In genomic region chr4:122652379-122652778, GRCh38 we compare ENCODE assay signal across 9 cellular contexts. TPM values are rescaled to one million over a fixed set of nuclear protein-coding genes. Genes with fewer than 3 reads are reported as not detected.
DNase-seq lines count a peak whose midpoint lies in the region; ATAC-seq and TF ChIP-seq lines count a peak whose summit lies in the region.
"Had no signal": no experiment of that assay in that cellular context is flagged by ENCODE, and none has a peak within 500 bp of the region (broad histone marks: within the 10 kb centered on the region; RNA-seq: fewer than 3 reads in every experiment).

No MANE protein-coding gene starts in this region.

- peaks cover 11% of the 10 kb centered on the region for H3K9me3 Mint-ChIP-seq in activated CD4-positive, alpha-beta T cell treated with anti-CD3 and anti-CD28 coated beads, Interleukin-2, amount 10 ng/mL, durations not matched to agents 24 days and 14 days
- H3K9me3 Mint-ChIP-seq in natural killer cell treated with Interleukin-12 subunit alpha and Interleukin-12 subunit beta and Interleukin-15 and Interleukin-18, amount 100 ng/mL, for 72 hours, result no peaks in the 10 kb centered on the region

- H2BK20ac ChIP-seq in IMR-90 (ENCODE audit: low read depth, low read length), result no peak overlapping the region

- no peak overlapping the region for H3K4me3 Mint-ChIP-seq in activated CD4-positive, alpha-beta T cell treated with anti-CD3 and anti-CD28 coated beads, Interleukin-2, amount 10 ng/mL, durations not matched to agents 24 days and 14 days
- no peak overlapping the region for H3K4me3 Mint-ChIP-seq in natural killer cell treated with Interleukin-12 subunit alpha and Interleukin-12 subunit beta and Interleukin-15 and Interleukin-18, amount 100 ng/mL, for 72 hours

- H2BK5ac ChIP-seq in IMR-90 (ENCODE audit: low read depth, low read length, poor library complexity, severe bottlenecking), result no peak overlapping the region

- no peaks in the 10 kb centered on the region for H3K4me1 ChIP-seq in IMR-90 (ENCODE audit: control insufficient read depth, insufficient read depth, low read length)

- H2BK120ac ChIP-seq in IMR-90 (ENCODE audit: low read depth, low read length), result no peak overlapping the region

- no peaks in the 10 kb centered on the region for H3K36me3 ChIP-seq in IMR-90 (ENCODE audit: control insufficient read depth, insufficient read depth, low read length)

- no peaks in the 10 kb centered on the region for H3K27me3 Mint-ChIP-seq in activated CD4-positive, alpha-beta T cell treated with anti-CD3 and anti-CD28 coated beads, Interleukin-2, amount 10 ng/mL, durations not matched to agents 24 days and 14 days
- H3K27me3 Mint-ChIP-seq in natural killer cell treated with Interleukin-12 subunit alpha and Interleukin-12 subunit beta and Interleukin-15 and Interleukin-18, amount 100 ng/mL, for 72 hours, result peaks cover 0 to 2% of the 10 kb centered on the region in 2 donors

- ATAC-seq in IMR-90 (ENCODE audit: low read depth) (peak; percentile 71), HG03571 (IDR thresholded peaks at IDR 0.05; ENCODE audit: unreplicated experiment) (no peak)
- no peak for ATAC-seq in natural killer cell treated with Interleukin-12 subunit alpha and Interleukin-12 subunit beta and Interleukin-15 and Interleukin-18, amount 100 ng/mL, for 72 hours

- H3K27me3 ChIP-seq in IMR-90 (ENCODE audit: control insufficient read depth, insufficient read depth, low read length), result no peaks in the 10 kb centered on the region

- H3K23ac ChIP-seq in IMR-90 (ENCODE audit: low read depth, low read length), result no peak overlapping the region

- H4K20me1 ChIP-seq in IMR-90 (ENCODE audit: insufficient read depth, low read length), result no peaks in the 10 kb centered on the region

- TF ChIP-seq POLR2A in IMR-90 (IDR thresholded peaks at IDR 0.05; ENCODE audit: low read depth, low read length), result no peak

- peaks cover 13% of the 10 kb centered on the region for H3K4me1 Mint-ChIP-seq in activated CD4-positive, alpha-beta T cell treated with anti-CD3 and anti-CD28 coated beads, Interleukin-2, amount 10 ng/mL, durations not matched to agents 24 days and 14 days
- H3K4me1 Mint-ChIP-seq in natural killer cell treated with Interleukin-12 subunit alpha and Interleukin-12 subunit beta and Interleukin-15 and Interleukin-18, amount 100 ng/mL, for 72 hours (ENCODE audit: low read depth in 2 of 2), result no peaks in the 10 kb centered on the region

- POLR2A ChIA-PET in IMR-90 (lab: Charles Lee; ENCODE audit: unreplicated experiment), result no interaction called here

- H3K4ac ChIP-seq in IMR-90 (ENCODE audit: low read depth, low read length), result no peak overlapping the region

- H3K4me3 ChIP-seq in IMR-90 (ENCODE audit: insufficient read depth, low read depth, low read length), result no peak overlapping the region
- H3K4me3 ChIP-seq in fibroblast of pulmonary artery (replicated peaks; ENCODE audit: low read depth, low read length), result no peak overlapping the region

- no peak overlapping the region for H3K27ac Mint-ChIP-seq in activated CD4-positive, alpha-beta T cell treated with anti-CD3 and anti-CD28 coated beads, Interleukin-2, amount 10 ng/mL, durations not matched to agents 24 days and 14 days
- H3K27ac Mint-ChIP-seq in natural killer cell treated with Interleukin-12 subunit alpha and Interleukin-12 subunit beta and Interleukin-15 and Interleukin-18, amount 100 ng/mL, for 72 hours, result no peak overlapping the region

- no peak overlapping the region for H3K18ac ChIP-seq in IMR-90 (ENCODE audit: low read depth, low read length)

- no TSS peak for BruUV-seq in IMR-90 (replicated peaks; lab: Mats Ljungman, UMichigan)

- peak; percentile 40 for DNase-seq in Daoy (ENCODE audit: low read depth)
- DNase-seq in IMR-90, result peak; percentile 81
- peak; percentile 83 for DNase-seq in activated CD4-positive, alpha-beta T cell treated with anti-CD3 and anti-CD28 coated beads, Interleukin-2, amount 10 ng/mL, durations not matched to agents 24 days and 14 days
- peak; percentile 87 for DNase-seq in fibroblast of pulmonary artery (ENCODE audit: low read depth)
- DNase-seq in stimulated activated CD4-positive, alpha-beta T cell treated with anti-CD3 and anti-CD28 coated beads, Interleukin-1b, Interleukin-23, amount 100 ng/mL, for 24 hours (ENCODE audit: low read depth in 4 of 4, low spot score in 1 of 4), result peak in 3 of 4 experiments; percentile 32 to 39 (median 37)
- no peak for DNase-seq in natural killer cell treated with Interleukin-12 subunit alpha and Interleukin-12 subunit beta and Interleukin-15 and Interleukin-18, amount 100 ng/mL, for 72 hours (ENCODE audit: low spot score)
- DNase-seq in NCI-H2107 (lab: John Stamatoyannopoulos, UW), result no peak

- peak; percentile 65 for TF ChIP-seq CTCF in IMR-90 (conservative IDR thresholded peaks at IDR 0.05; ENCODE audit: low read depth, low read length)
- peak; percentile 72 for TF ChIP-seq CTCF in fibroblast of pulmonary artery (IDR thresholded peaks at IDR 0.05; ENCODE audit: low read length, missing control alignments)

- intact Hi-C loops in IMR-90 (cut with micrococcal nuclease), result no loop called here
- intact Hi-C loops in activated CD4-positive, alpha-beta T cell treated with anti-CD3 and anti-CD28 coated beads, Interleukin-2, amount 10 ng/mL, durations not matched to agents 24 days and 14 days (cut with micrococcal nuclease), result no loop called here

- H3K79me1 ChIP-seq in IMR-90 (ENCODE audit: low read depth in 1 of 2, low read length in 2 of 2), result no peaks in the 10 kb centered on the region

- in situ Hi-C loops in IMR-90 (cut with MboI; ENCODE audit: low sequenced_read_pairs), result no loop called here

- no peak overlapping the region for H2AFZ ChIP-seq in IMR-90 (replicated peaks; ENCODE audit: low read length, poor library complexity)

- no peaks in the 10 kb centered on the region for H3K9me1 ChIP-seq in IMR-90 (ENCODE audit: insufficient read depth, low read length)

- no peak overlapping the region for H3K14ac ChIP-seq in IMR-90 (replicated peaks; ENCODE audit: low read depth, low read length)

- CTCF ChIA-PET in IMR-90 (lab: Yijun Ruan, JAX), result interaction anchor here (1.1 kb wide), 1 partner anchor 13 kb away, joined by 3 read pairs; no protein-coding TSS in a partner anchor

- no peak overlapping the region for H4K8ac ChIP-seq in IMR-90 (ENCODE audit: low read depth in 2 of 2, low read length in 2 of 2)

- no peak overlapping the region for H2AK9ac ChIP-seq in IMR-90 (replicated peaks; ENCODE audit: low read depth, low read length, poor library complexity)

- H3K9me3 ChIP-seq in IMR-90 (ENCODE audit: control insufficient read depth, insufficient read depth, low read length), result peaks cover 4% of the 10 kb centered on the region; the same call in 1 of the 2 replicates

- no peak overlapping the region for H2BK15ac ChIP-seq in IMR-90 (ENCODE audit: low read depth, low read length)

- no peak overlapping the region for H3K27ac ChIP-seq in IMR-90 (ENCODE audit: insufficient read depth, low read length)

- TF ChIP-seq RAD21 in IMR-90 (IDR thresholded peaks at IDR 0.05; ENCODE audit: low read length), result peak; percentile 56; the same call in 1 of the 2 replicates

- no peak overlapping the region for H3K4me2 ChIP-seq in IMR-90 (ENCODE audit: low read depth, low read length)

- peaks cover 5% of the 10 kb centered on the region for H3K36me3 Mint-ChIP-seq in activated CD4-positive, alpha-beta T cell treated with anti-CD3 and anti-CD28 coated beads, Interleukin-2, amount 10 ng/mL, durations not matched to agents 24 days and 14 days (ENCODE audit: low read depth)
- no peaks in the 10 kb centered on the region for H3K36me3 Mint-ChIP-seq in natural killer cell treated with Interleukin-12 subunit alpha and Interleukin-12 subunit beta and Interleukin-15 and Interleukin-18, amount 100 ng/mL, for 72 hours

- no peak overlapping the region for H2AK5ac ChIP-seq in IMR-90 (ENCODE audit: low read depth, low read length)

- no peak overlapping the region for H3K9ac ChIP-seq in IMR-90 (ENCODE audit: low read depth, low read length)

- H3K56ac ChIP-seq in IMR-90 (ENCODE audit: extremely low read depth, insufficient read depth, low read length), result no peak overlapping the region

- H4K5ac ChIP-seq in IMR-90 (ENCODE audit: low read depth, low read length), result no peak overlapping the region

- dilution Hi-C loops in IMR-90 (cut with HindIII; ENCODE audit: low sequenced_read_pairs, unreplicated experiment), result no loop called here

- no CpG with 5 or more reads among the region's 3 CpGs for WGBS in IMR-90 (ENCODE audit: extremely low coverage in 2 of 2, insufficient read length in 1 of 2), 2 experiments

- no peak overlapping the region for H4K91ac ChIP-seq in IMR-90 (ENCODE audit: insufficient read depth, low read depth, low read length)

TF ChIP-seq in IMR-90, 13 proteins besides CTCF, POLR2A, EP300 and RAD21:
- TF ChIP-seq SMC3 (IDR thresholded peaks at IDR 0.05; ENCODE audit: low read depth, low read length) (peak; percentile 44), ELK1 (IDR thresholded peaks at IDR 0.05; ENCODE audit: borderline replicate concordance, low read depth, low read length) (no peak), NFE2L2 (IDR thresholded peaks at IDR 0.05; ENCODE audit: low read depth, low read length) (no peak), RCOR1 (IDR thresholded peaks at IDR 0.05; ENCODE audit: insufficient replicate concordance, low read length) (no peak)

RNA-seq across cellular contexts. Expression of gene IL21, which starts 31.5 kb away (rescaled TPM):
- total RNA-seq in Daoy (2014; rRNA removed; shearing (Covaris generic)), result not detected in 2 replicates
- total RNA-seq in IMR-90 (2012; rRNA removed), result not detected in 2 replicates
- not detected in 2 replicates for polyA plus RNA-seq in IMR-90 (2012; rRNA removed)
- not detected in 2 replicates for polyA plus RNA-seq in IMR-90 (2012; cell fraction: cytosol; rRNA removed)
- polyA plus RNA-seq in IMR-90 (2012; cell fraction: nucleus; rRNA removed; ENCODE audit: low replicate concordance), result not detected in 2 replicates
- total RNA-seq in activated CD4-positive, alpha-beta T cell treated with anti-CD3 and anti-CD28 coated beads, Interleukin-2, amount 10 ng/mL, durations not matched to agents 24 days and 14 days, result 93.8 and 95.3 TPM in 2 replicates
- 1 to 10 TPM in 1 of 2 donors, under 1 TPM in 1; 0.50 to 1.7 TPM for total RNA-seq in natural killer cell treated with Interleukin-12 subunit alpha and Interleukin-12 subunit beta and Interleukin-15 and Interleukin-18, amount 100 ng/mL, for 72 hours
- total RNA-seq: pulmonary artery endothelial cell had no signal

Comparison
In these comparisons a context has a peak if more than half of its experiments do, and no peak if none do; other contexts are left out.
1. DNase-seq: peak in Daoy (single experiment), IMR-90 (single experiment), activated CD4-positive, alpha-beta T cell treated with anti-CD3 and anti-CD28 coated beads, Interleukin-2, amount 10 ng/mL, durations not matched to agents 24 days and 14 days (single experiment), fibroblast of pulmonary artery (single experiment) and stimulated activated CD4-positive, alpha-beta T cell treated with anti-CD3 and anti-CD28 coated beads, Interleukin-1b, Interleukin-23, amount 100 ng/mL, for 24 hours (3 of 4); none in natural killer cell treated with Interleukin-12 subunit alpha and Interleukin-12 subunit beta and Interleukin-15 and Interleukin-18, amount 100 ng/mL, for 72 hours (single experiment) and NCI-H2107 (single experiment).
2. RNA of gene IL21, which starts 31.5 kb away (total RNA-seq): 93.8 to 95.3 TPM in activated CD4-positive, alpha-beta T cell treated with anti-CD3 and anti-CD28 coated beads, Interleukin-2, amount 10 ng/mL, durations not matched to agents 24 days and 14 days; 0.50 to 1.7 TPM in natural killer cell treated with Interleukin-12 subunit alpha and Interleukin-12 subunit beta and Interleukin-15 and Interleukin-18, amount 100 ng/mL, for 72 hours, not detected in Daoy and not detected in IMR-90; every median in the first group is over 10 times any median in the second.